In genomic region chr16:29975811-29976511, GRCh38 we compare ENCODE assay signal across 8 cellular contexts. TPM values are rescaled to one million over a fixed set of nuclear protein-coding genes. Genes with fewer than 3 reads are reported as not detected.
A peak's percentile ranks its signal among the peaks of the same experiment; 100 is the strongest.
DNase-seq lines count a peak whose midpoint lies in the region; ATAC-seq and TF ChIP-seq lines count a peak whose summit lies in the region.

No MANE protein-coding gene starts in this region.

- H3K4me3 ChIP-seq in iPS-18c (ENCODE audit: insufficient read depth, low read depth, low read length) (0 out of 2 replicates have a peak overlapping the region, but pooled peaks have one; percentile 0), subcutaneous abdominal adipose tissue (ENCODE audit: low read depth in 1 of 5, low read length in 5 of 5) (peak overlapping the region; percentile 39 to 98 (median 87)), Peyer's patch (peak overlapping the region in 2 of 4 donors; percentile 72 to 88)

- no peak for TF ChIP-seq POLR2A in Peyer's patch (IDR thresholded peaks at IDR 0.05)

- H3K4me1 ChIP-seq in subcutaneous abdominal adipose tissue (ENCODE audit: control insufficient read depth in 5 of 5, insufficient read depth in 5 of 5, low read length in 5 of 5): peaks cover 15 to 71% (median 39%) of the 10 kb centered on the region in 5 donors
- peaks cover 0 to 38% (median 12%) of the 10 kb centered on the region in 4 donors for H3K4me1 ChIP-seq in Peyer's patch

- peaks cover 9% of the 10 kb centered on the region for H3K9me3 Mint-ChIP-seq in T-helper 2 cell treated with Interferon-gamma antibody and Interleukin-4, amounts not matched to agents 5 μg/mL and 100 μg/mL, for 36 hours
- H3K9me3 Mint-ChIP-seq in activated naive CD8-positive, alpha-beta T cell (ENCODE audit: low read depth): no peaks in the 10 kb centered on the region

- H3K27ac ChIP-seq in subcutaneous abdominal adipose tissue (ENCODE audit: low read depth, low read length) (peak overlapping the region; percentile 69), Peyer's patch (peak overlapping the region in 1 of 4 donors; percentile 47)

- H3K9me3 ChIP-seq in iPS-18c (ENCODE audit: control insufficient read depth, insufficient read depth, low read length): peaks cover 4% of the 10 kb centered on the region
- H3K9me3 ChIP-seq in subcutaneous abdominal adipose tissue (ENCODE audit: control insufficient read depth in 5 of 5, low read length in 5 of 5): no peaks in the 10 kb centered on the region
- no peaks in the 10 kb centered on the region for H3K9me3 ChIP-seq in Peyer's patch

- H3K27me3 ChIP-seq in subcutaneous abdominal adipose tissue (ENCODE audit: control insufficient read depth in 5 of 5, insufficient read depth in 4 of 5, low read length in 5 of 5) (no peaks in the 10 kb centered on the region), Peyer's patch (no peaks in the 10 kb centered on the region)

- peaks cover 39% of the 10 kb centered on the region for H3K36me3 Mint-ChIP-seq in T-helper 2 cell treated with Interferon-gamma antibody and Interleukin-4, amounts not matched to agents 5 μg/mL and 100 μg/mL, for 36 hours (ENCODE audit: low read depth)
- H3K36me3 Mint-ChIP-seq in activated naive CD8-positive, alpha-beta T cell: peaks cover 2% of the 10 kb centered on the region

- H3K4me3 Mint-ChIP-seq in T-helper 2 cell treated with Interferon-gamma antibody and Interleukin-4, amounts not matched to agents 5 μg/mL and 100 μg/mL, for 36 hours: peak overlapping the region; percentile 98
- peak overlapping the region; percentile 94 for H3K4me3 Mint-ChIP-seq in activated naive CD8-positive, alpha-beta T cell

- TF ChIP-seq CTCF in Peyer's patch (IDR thresholded peaks at IDR 0.05): no peak

- no peaks in the 10 kb centered on the region for H3K27me3 Mint-ChIP-seq in T-helper 2 cell treated with Interferon-gamma antibody and Interleukin-4, amounts not matched to agents 5 μg/mL and 100 μg/mL, for 36 hours (ENCODE audit: low read depth)
- no peaks in the 10 kb centered on the region for H3K27me3 Mint-ChIP-seq in activated naive CD8-positive, alpha-beta T cell

- H3K36me3 ChIP-seq in subcutaneous abdominal adipose tissue (ENCODE audit: control insufficient read depth in 5 of 5, insufficient read depth in 5 of 5, low read length in 5 of 5) (peaks cover 11 to 45% (median 35%) of the 10 kb centered on the region in 5 donors), Peyer's patch (peaks cover 0 to 43% (median 0%) of the 10 kb centered on the region in 3 donors)

- peaks cover 28% of the 10 kb centered on the region for H3K4me1 Mint-ChIP-seq in T-helper 2 cell treated with Interferon-gamma antibody and Interleukin-4, amounts not matched to agents 5 μg/mL and 100 μg/mL, for 36 hours (ENCODE audit: low read depth)
- H3K4me1 Mint-ChIP-seq in activated naive CD8-positive, alpha-beta T cell (ENCODE audit: low read depth): peaks cover 33% of the 10 kb centered on the region

- DNase-seq in T-helper 2 cell treated with Interferon-gamma antibody and Interleukin-4, amounts not matched to agents 5 μg/mL and 100 μg/mL, for 36 hours (ENCODE audit: low spot score): no peak
- DNase-seq in T-helper 2 cell: no peak
- DNase-seq in NCI-H82 (lab: John Stamatoyannopoulos, UW): no peak
- no peak for DNase-seq in Peyer's patch
- no peak for DNase-seq in left lobe of liver (ENCODE audit: low spot score)

- ATAC-seq in left lobe of liver: no peak

- peak overlapping the region; percentile 21 to 93 (median 87) for H3K9ac ChIP-seq in subcutaneous abdominal adipose tissue (ENCODE audit: low read length in 5 of 5)

- H3K27ac Mint-ChIP-seq in T-helper 2 cell treated with Interferon-gamma antibody and Interleukin-4, amounts not matched to agents 5 μg/mL and 100 μg/mL, for 36 hours: peak overlapping the region; percentile 84
- H3K27ac Mint-ChIP-seq in activated naive CD8-positive, alpha-beta T cell: peak overlapping the region; percentile 36

RNA-seq across cellular contexts. Expression of gene TAOK2, which starts 2.3 kb away (rescaled TPM):
- 100 to 1,000 TPM in 1 of 4 donors, 10 to 100 TPM in 3; 78.1 to 123 (median 90.9) TPM for total RNA-seq in Peyer's patch
- total RNA-seq in left lobe of liver: 21.1 TPM

RNA-seq across cellular contexts. Expression of gene TMEM219, which starts 14.1 kb away (rescaled TPM):
- total RNA-seq in Peyer's patch (100 to 1,000 TPM; 103 to 201 (median 170) TPM), left lobe of liver (71.0 TPM)

RNA-seq across cellular contexts. Expression of gene HIRIP3, which starts 19.5 kb away (rescaled TPM):
- total RNA-seq in Peyer's patch (10 to 100 TPM in 3 of 4 donors, 1 to 10 TPM in 1; 5.8 to 15.1 (median 13.1) TPM), left lobe of liver (9.2 TPM)

RNA-seq across cellular contexts. Expression of gene INO80E, which starts 20.1 kb away (rescaled TPM):
- 10 to 100 TPM; 46.6 to 85.8 (median 75.9) TPM for total RNA-seq in Peyer's patch
- 34.7 TPM for total RNA-seq in left lobe of liver

RNA-seq across cellular contexts. Expression of gene DOC2A, which starts 34.9 kb away (rescaled TPM):
- total RNA-seq in Peyer's patch (1 to 10 TPM in 3 of 4 donors, not detected in 1; 2.5 to 4.9 (median 2.9) TPM), left lobe of liver (0.15 TPM)
